In genomic region chr3:94062513-94063404, GRCh38 we compare ENCODE assay signal across 8 cellular contexts.
DNase-seq lines count a peak whose midpoint lies in the region; ATAC-seq and TF ChIP-seq lines count a peak whose summit lies in the region.

Gene DHFR2 (minus strand): TSS chr3:94062916. CDS start chr3:94061511, 1,405 bp downstream.
Gene NSUN3 (plus strand): TSS chr3:94063061. CDS start chr3:94063127, 66 bp downstream.

- DNase-seq in AG20443 (ENCODE audit: low spot score) = peak; percentile 91
- DNase-seq in NCI-H446 treated with DMSO at 0.1 percent for 48 hours (lab: John Stamatoyannopoulos, UW) = peak; percentile 96
- peak; percentile 96 for DNase-seq in cerebellar cortex (ENCODE audit: low spot score)
- peak; percentile 98 for DNase-seq in islet precursor cell
- peak; percentile 68 for DNase-seq in stimulated activated CD4-positive, alpha-beta T cell treated with anti-CD3 and anti-CD28 coated beads, Interleukin-12 subunit alpha, Interleukin-12 subunit beta, amount 100 ng/mL, for 4 hours

- peak; percentile 66 for TF ChIP-seq POLR2A in GM19099 (IDR thresholded peaks at IDR 0.05; ENCODE audit: extremely low read depth, insufficient read length, low read depth)

- peak; percentile 93 for ATAC-seq in HG03378 (IDR thresholded peaks at IDR 0.05; ENCODE audit: unreplicated experiment)
- peak; percentile 81 to 84 for ATAC-seq in activated CD4-positive, CD25-positive, alpha-beta regulatory T cell treated with anti-CD3 and anti-CD28 coated beads, Interleukin-2, amount 50 U/mL, for 24 hours

Comparison
In these comparisons a context has a peak if more than half of its experiments do, and no peak if none do; other contexts are left out.
1. Peak in every context shown above with its lines: DNase-seq and ATAC-seq.